In genomic region chr7:20191044-20191867, GRCh38 we compare ENCODE assay signal across 13 cellular contexts. TPM values are rescaled to one million over a fixed set of nuclear protein-coding genes. Genes with fewer than 3 reads are reported as not detected.
A peak's percentile ranks its signal among the peaks of the same experiment; 100 is the strongest.
DNase-seq lines count a peak whose midpoint lies in the region; ATAC-seq and TF ChIP-seq lines count a peak whose summit lies in the region.
"Had no signal": no experiment of that assay in that cellular context is flagged by ENCODE, and none has a peak within 500 bp of the region (broad histone marks: within the 10 kb centered on the region; RNA-seq: fewer than 3 reads in every experiment).

No MANE protein-coding gene starts in this region.

- peak overlapping the region; percentile 12 for H3K4me2 ChIP-seq in MM.1S (ENCODE audit: low read depth, low read length)

- H3K27me3 ChIP-seq in MM.1S (replicated peaks; ENCODE audit: insufficient read depth, low read length): no peaks in the 10 kb centered on the region
- H3K27me3 ChIP-seq: cardiac muscle cell had no signal

- H3K9me3 ChIP-seq in MM.1S (replicated peaks; ENCODE audit: insufficient read depth, low read length): no peaks in the 10 kb centered on the region

- H3K9me3 Mint-ChIP-seq in WTC11: peaks cover 11% of the 10 kb centered on the region
- H3K9me3 Mint-ChIP-seq: activated naive CD4-positive, alpha-beta T cell treated with anti-CD3 and anti-CD28 coated beads, Interleukin-2, amount 50 U/mL, for 24 hours had no signal

- peak overlapping the region; percentile 40; the same call in 1 of the 2 replicates for H3K27ac ChIP-seq in MM.1S (ENCODE audit: low read length)
- H3K27ac ChIP-seq: cardiac muscle cell, thoracic aorta had no signal

- H3F3A ChIP-seq in MM.1S (ENCODE audit: insufficient read depth, low read length): peaks cover 18% of the 10 kb centered on the region

- peak; percentile 34 for ATAC-seq in WTC11
- ATAC-seq in HG03175 (IDR thresholded peaks at IDR 0.05; ENCODE audit: unreplicated experiment): no peak
- ATAC-seq in HG02973 (IDR thresholded peaks at IDR 0.05; ENCODE audit: unreplicated experiment): no peak

- peaks cover 41% of the 10 kb centered on the region for H3K4me1 ChIP-seq in MM.1S (ENCODE audit: low read length)

- no peak overlapping the region for H2AFZ ChIP-seq in MM.1S (ENCODE audit: low read length)

- peaks cover 13% of the 10 kb centered on the region for H3K36me3 Mint-ChIP-seq in WTC11
- H3K36me3 Mint-ChIP-seq: activated naive CD4-positive, alpha-beta T cell treated with anti-CD3 and anti-CD28 coated beads, Interleukin-2, amount 50 U/mL, for 24 hours had no signal

- DNase-seq in NCI-H748 (lab: John Stamatoyannopoulos, UW; ENCODE audit: unreplicated experiment) (peak; percentile 73), NCI-H748 treated with DMSO at 0.1 percent for 48 hours (lab: John Stamatoyannopoulos, UW) (no peak), MM.1S (no peak), WTC11 (ENCODE audit: low spot score) (no peak), NCI-H1048 (lab: John Stamatoyannopoulos, UW) (no peak), cortex of kidney (lab: John Stamatoyannopoulos, UW) (no peak)
- DNase-seq: activated CD8-positive, alpha-beta memory T cell treated with anti-CD3 and anti-CD28 coated beads, Interleukin-2, amount 50 U/mL, for 4 hours had no signal

- no peak overlapping the region for H3K4me3 Mint-ChIP-seq in WTC11
- H3K4me3 Mint-ChIP-seq: activated naive CD4-positive, alpha-beta T cell treated with anti-CD3 and anti-CD28 coated beads, Interleukin-2, amount 50 U/mL, for 24 hours had no signal

- CTCF ChIA-PET in WTC11 (lab: Charles Lee): interaction anchor here (2.0 kb wide), 1 partner anchor 18 kb away, joined by 5 read pairs; no protein-coding TSS in a partner anchor

- POLR2A ChIA-PET in WTC11 (lab: Charles Lee): no interaction called here

- no peak overlapping the region for H3K9ac ChIP-seq in MM.1S (ENCODE audit: low read length)

- H3K4me1 Mint-ChIP-seq in WTC11: peaks cover 20% of the 10 kb centered on the region
- H3K4me1 Mint-ChIP-seq: activated naive CD4-positive, alpha-beta T cell treated with anti-CD3 and anti-CD28 coated beads, Interleukin-2, amount 50 U/mL, for 24 hours had no signal

- no peaks in the 10 kb centered on the region for H3K9me2 ChIP-seq in MM.1S (replicated peaks; ENCODE audit: insufficient read depth, low read length)

- no peak overlapping the region for H3K27ac Mint-ChIP-seq in WTC11
- H3K27ac Mint-ChIP-seq: activated naive CD4-positive, alpha-beta T cell treated with anti-CD3 and anti-CD28 coated beads, Interleukin-2, amount 50 U/mL, for 24 hours had no signal

- no peaks in the 10 kb centered on the region for H3K27me3 Mint-ChIP-seq in WTC11 (ENCODE audit: low read depth)
- H3K27me3 Mint-ChIP-seq: activated naive CD4-positive, alpha-beta T cell treated with anti-CD3 and anti-CD28 coated beads, Interleukin-2, amount 50 U/mL, for 24 hours had no signal

- peaks cover 88% of the 10 kb centered on the region for H3K79me2 ChIP-seq in MM.1S (ENCODE audit: low read length)

- TF ChIP-seq CTCF in MM.1S (IDR thresholded peaks at IDR 0.05; ENCODE audit: low read length) (no peak), WTC11 (IDR thresholded peaks at IDR 0.05) (no peak)

- no peak overlapping the region for H3K4me3 ChIP-seq in MM.1S (ENCODE audit: low read length)
- H3K4me3 ChIP-seq: cardiac muscle cell, thoracic aorta had no signal

- H3K36me3 ChIP-seq in MM.1S (replicated peaks; ENCODE audit: insufficient read depth, low read length): no peaks in the 10 kb centered on the region
- H3K36me3 ChIP-seq: cardiac muscle cell, thoracic aorta had no signal

- H4K20me1 ChIP-seq in MM.1S (ENCODE audit: insufficient read depth, low read length): no peaks in the 10 kb centered on the region

TF ChIP-seq in WTC11, 78 proteins besides CTCF, POLR2A, EP300 and RAD21 (continues in another document):
- TF ChIP-seq AR (CRISPR knock-in tag; IDR thresholded peaks at IDR 0.05) (no peak), ESRRA (CRISPR knock-in tag; IDR thresholded peaks at IDR 0.05; ENCODE audit: borderline replicate concordance) (no peak), ARID4B (CRISPR knock-in tag; IDR thresholded peaks at IDR 0.05; ENCODE audit: borderline replicate concordance) (no peak), SP1 (CRISPR knock-in tag; conservative IDR thresholded peaks at IDR 0.05) (no peak), ELF4 (CRISPR knock-in tag; IDR thresholded peaks at IDR 0.05; ENCODE audit: low read depth) (no peak), SOX15 (CRISPR knock-in tag; IDR thresholded peaks at IDR 0.05) (no peak), ZNF219 (CRISPR knock-in tag; IDR thresholded peaks at IDR 0.05; ENCODE audit: borderline replicate concordance) (no peak), ZNF423 (CRISPR knock-in tag; IDR thresholded peaks at IDR 0.05) (no peak), TEAD4 (CRISPR knock-in tag; IDR thresholded peaks at IDR 0.05) (no peak), GTF2I (CRISPR knock-in tag; conservative IDR thresholded peaks at IDR 0.05) (no peak), IRF1 (CRISPR knock-in tag; IDR thresholded peaks at IDR 0.05) (no peak), CREB1 (CRISPR knock-in tag; IDR thresholded peaks at IDR 0.05) (no peak), JUN (CRISPR knock-in tag; IDR thresholded peaks at IDR 0.05) (no peak), E2F5 (CRISPR knock-in tag; IDR thresholded peaks at IDR 0.05) (no peak), HMGA2 (CRISPR knock-in tag; IDR thresholded peaks at IDR 0.05) (no peak), NR3C1 (CRISPR knock-in tag; conservative IDR thresholded peaks at IDR 0.05; ENCODE audit: low read depth) (no peak), JAZF1 (CRISPR knock-in tag; IDR thresholded peaks at IDR 0.05) (no peak), ZNF416 (CRISPR knock-in tag; IDR thresholded peaks at IDR 0.05) (no peak)

RNA-seq across cellular contexts. Expression of gene MACC1, which starts 25.9 kb away (rescaled TPM):
- 14.6 to 23.0 TPM (median 22.4 TPM) in 3 replicates for total RNA-seq in WTC11 (2021)
- total RNA-seq: endothelial cell of umbilical vein had no signal
